Comparison of ENCODE assay signal across 1 cellular context in genomic region chr7:39811161-39811614, GRCh38.
TF ChIP-seq lines count a peak whose summit lies in the region.

No MANE protein-coding gene starts in this region.

TF ChIP-seq in HEK293, 187 proteins besides CTCF, POLR2A, EP300 and RAD21 (continued from another document):
- peak; percentile 27; the same call in 1 of the 2 replicates for TF ChIP-seq PRDM4 (tag by site-specific recombination; IDR thresholded peaks at IDR 0.05)
- no peak for TF ChIP-seq ZNF2 (tag by site-specific recombination; IDR thresholded peaks at IDR 0.05)
- no peak for TF ChIP-seq ZNF202 (tag by site-specific recombination; IDR thresholded peaks at IDR 0.05; ENCODE audit: borderline replicate concordance)
- TF ChIP-seq ZNF155 (tag by site-specific recombination; IDR thresholded peaks at IDR 0.05): no peak
- TF ChIP-seq IKZF3 (tag by site-specific recombination; IDR thresholded peaks at IDR 0.05): 0 out of 2 replicates have a peak, but pooled peaks have one; percentile 24
- TF ChIP-seq MEIS1 (CRISPR knock-in tag; IDR thresholded peaks at IDR 0.05; ENCODE audit: borderline replicate concordance): peak; percentile 97
- TF ChIP-seq GLIS2 (tag by site-specific recombination; IDR thresholded peaks at IDR 0.05): no peak
- TF ChIP-seq ZNF140 (tag by site-specific recombination; IDR thresholded peaks at IDR 0.05): no peak
- TF ChIP-seq ZNF341 (tag by site-specific recombination; IDR thresholded peaks at IDR 0.05; ENCODE audit: low read depth): peak; percentile 66
- TF ChIP-seq ZNF623 (tag by site-specific recombination; IDR thresholded peaks at IDR 0.05): no peak
- no peak for TF ChIP-seq PATZ1 (tag by site-specific recombination; IDR thresholded peaks at IDR 0.05)
- no peak for TF ChIP-seq ZNF37A (tag by site-specific recombination; IDR thresholded peaks at IDR 0.05)
- TF ChIP-seq ZNF530 (tag by site-specific recombination; IDR thresholded peaks at IDR 0.05; ENCODE audit: low read depth): no peak
- TF ChIP-seq ZSCAN23 (tag by site-specific recombination; IDR thresholded peaks at IDR 0.05): no peak
- no peak for TF ChIP-seq GLIS1 (tag by site-specific recombination; IDR thresholded peaks at IDR 0.05)
- TF ChIP-seq ZNF660 (tag by site-specific recombination; IDR thresholded peaks at IDR 0.05): no peak
- 0 out of 2 replicates have a peak, but pooled peaks have one; percentile 12 for TF ChIP-seq ZIC2 (tag by site-specific recombination; IDR thresholded peaks at IDR 0.05)
- TF ChIP-seq SP2 (tag by site-specific recombination; IDR thresholded peaks at IDR 0.05): no peak
- no peak for TF ChIP-seq ZNF404 (tag by site-specific recombination; IDR thresholded peaks at IDR 0.05)
- TF ChIP-seq ZBTB44 (tag by site-specific recombination; IDR thresholded peaks at IDR 0.05): peak; percentile 39; the same call in 1 of the 2 replicates
- TF ChIP-seq ZNF645 (tag by site-specific recombination; IDR thresholded peaks at IDR 0.05): no peak
- no peak for TF ChIP-seq ZNF121 (tag by site-specific recombination; IDR thresholded peaks at IDR 0.05)
- peak; percentile 34; the same call in 1 of the 2 replicates for TF ChIP-seq SP7 (tag by site-specific recombination; IDR thresholded peaks at IDR 0.05)
- TF ChIP-seq ZNF18 (tag by site-specific recombination; IDR thresholded peaks at IDR 0.05): peak; percentile 79; the same call in 1 of the 2 replicates
- no peak for TF ChIP-seq ZNF707 (tag by site-specific recombination; IDR thresholded peaks at IDR 0.05)
- no peak for TF ChIP-seq ZNF548 (tag by site-specific recombination; IDR thresholded peaks at IDR 0.05)
